ENCODE assay signal across 16 cellular contexts in the genomic region with DNA sequence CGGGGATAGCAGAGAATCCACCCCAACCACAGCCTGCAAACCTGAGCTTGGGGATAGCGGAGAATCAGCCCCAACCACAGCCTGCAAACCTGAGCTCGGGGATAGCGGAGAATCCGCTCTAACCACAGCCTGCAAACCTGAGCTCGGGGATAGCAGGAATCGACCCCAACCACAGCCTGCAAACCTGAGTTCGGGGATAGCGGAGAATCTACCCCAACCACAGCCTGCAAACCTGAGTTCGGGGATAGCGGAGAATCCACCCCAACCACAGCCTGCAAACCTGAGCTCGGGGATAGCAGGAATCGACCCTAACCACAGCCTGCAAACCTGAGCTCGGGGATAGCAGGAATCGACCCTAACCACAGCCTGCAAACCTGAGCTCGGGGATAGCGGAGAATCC. TPM values are rescaled to one million over a fixed set of nuclear protein-coding genes. Genes with fewer than 3 reads are reported as not detected.
"Had no signal": no experiment of that assay in that cellular context is flagged by ENCODE, and none has a peak within 500 bp of the region (broad histone marks: within the 10 kb centered on the region; RNA-seq: fewer than 3 reads in every experiment).

No MANE protein-coding gene starts in this region.

RNA-seq across cellular contexts. Expression of gene SALL3, which starts 37.4 kb away (rescaled TPM):
- total RNA-seq: activated naive CD4-positive, alpha-beta T cell treated with anti-CD3 and anti-CD28 coated beads for 36 hours; activated naive CD4-positive, alpha-beta T cell treated with anti-CD3 and anti-CD28 coated beads, Interleukin-2, amount 50 U/mL, for 72 hours; activated naive CD8-positive, alpha-beta T cell treated with anti-CD3 and anti-CD28 coated beads for 36 hours; activated naive CD8-positive, alpha-beta T cell treated with anti-CD3 and anti-CD28 coated beads, Interleukin-2, amount 10 ng/mL, durations not matched to agents 7 days and 5 days; activated T-cell treated with anti-CD3 and anti-CD28 coated beads, Interleukin-2, amount 50 U/mL, for 4 hours; activated T-cell treated with anti-CD3 and anti-CD28 coated beads, Interleukin-2, amount 50 U/mL, for 72 hours; activated T-helper 1 cell treated with anti-CD3 and anti-CD28 coated beads, Interleukin-12 subunit alpha, Interleukin-12 subunit beta, Interleukin-2, Interleukin-4 antibody, amounts not matched to agents 30 ng/mL and 10 ng/mL and 1 ng/mL, durations not matched to agents 14 hours and 24 hours and 36 hours; activated T-helper 17 cell treated with anti-CD3 and anti-CD28 coated beads, Interleukin-2, amount 50 U/mL, for 72 hours; activated T-helper 2 cell treated with anti-CD3 and anti-CD28 coated beads, Interferon-gamma antibody, Interleukin-2, Interleukin-4, amounts not matched to agents 10 μg/mL and 5 μg/mL and 100 μg/mL, durations not matched to agents 14 hours and 24 hours and 36 hours; ascending aorta; body of pancreas; breast epithelium; bronchial epithelial cell; chondrocyte had no signal
- polyA plus RNA-seq: adrenal gland, aorta had no signal
